In genomic region chr15:43329960-43330779, GRCh38 we compare ENCODE assay signal across 1 cellular context.
A peak's percentile ranks its signal among the peaks of the same experiment; 100 is the strongest.
TF ChIP-seq lines count a peak whose summit lies in the region.

Gene LCMT2 (minus strand): TSS chr15:43330573. CDS start chr15:43330489, 84 bp downstream.

TF ChIP-seq in K562, 482 proteins besides CTCF, POLR2A, EP300 and RAD21 (continued from another document and continues in another):
- TF ChIP-seq E4F1 (CRISPR knock-in tag; IDR thresholded peaks at IDR 0.05; ENCODE audit: borderline replicate concordance): no peak
- no peak for TF ChIP-seq SRSF9 (IDR thresholded peaks at IDR 0.05; ENCODE audit: borderline replicate concordance, low read depth, low read length)
- TF ChIP-seq TBP (optimal IDR thresholded peaks at IDR 0.05; ENCODE audit: low read depth, low read length): peak; percentile 89
- TF ChIP-seq, protein P1, sequence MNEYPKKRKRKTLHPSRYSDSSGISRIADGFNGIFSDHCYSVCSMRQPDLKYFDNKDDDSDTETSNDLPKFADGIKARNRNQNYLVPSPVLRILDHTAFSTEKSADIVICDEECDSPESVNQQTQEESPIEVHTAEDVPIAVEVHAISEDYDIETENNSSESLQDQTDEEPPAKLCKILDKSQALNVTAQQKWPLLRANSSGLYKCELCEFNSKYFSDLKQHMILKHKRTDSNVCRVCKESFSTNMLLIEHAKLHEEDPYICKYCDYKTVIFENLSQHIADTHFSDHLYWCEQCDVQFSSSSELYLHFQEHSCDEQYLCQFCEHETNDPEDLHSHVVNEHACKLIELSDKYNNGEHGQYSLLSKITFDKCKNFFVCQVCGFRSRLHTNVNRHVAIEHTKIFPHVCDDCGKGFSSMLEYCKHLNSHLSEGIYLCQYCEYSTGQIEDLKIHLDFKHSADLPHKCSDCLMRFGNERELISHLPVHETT (CRISPR knock-in tag; conservative IDR thresholded peaks at IDR 0.05 in 1 of 2, IDR thresholded peaks at IDR 0.05 in 1 of 2): peak in 1 of 2 experiments; percentile 65; a peak in 2 of 4 replicates
- TF ChIP-seq ATF6 (CRISPR knock-in tag; IDR thresholded peaks at IDR 0.05): peak; percentile 85
- TF ChIP-seq ZNF384 (IDR thresholded peaks at IDR 0.05; ENCODE audit: low read depth, low read length): peak; percentile 93
- no peak for TF ChIP-seq LEF1 (IDR thresholded peaks at IDR 0.05)
- no peak for TF ChIP-seq MCM7 (IDR thresholded peaks at IDR 0.05)
- peak; percentile 30; the same call in 1 of the 2 replicates for TF ChIP-seq JUND (IDR thresholded peaks at IDR 0.05; ENCODE audit: borderline replicate concordance, low read depth, low read length)
- peak; percentile 57; the same call in 2 of the 3 replicates for TF ChIP-seq JUND (tag; IDR thresholded peaks at IDR 0.05; ENCODE audit: borderline replicate concordance, low read depth, low read length)
- no peak for TF ChIP-seq SLC30A9 (CRISPR knock-in tag; IDR thresholded peaks at IDR 0.05)
- TF ChIP-seq TCF7 (IDR thresholded peaks at IDR 0.05; ENCODE audit: borderline replicate concordance): no peak
- 0 out of 2 replicates have a peak, but pooled peaks have one; percentile 14 for TF ChIP-seq ZBTB17 (CRISPR knock-in tag; IDR thresholded peaks at IDR 0.05)
- 0 out of 2 replicates have a peak, but pooled peaks have one; percentile 20 for TF ChIP-seq HDAC8 (tag; IDR thresholded peaks at IDR 0.05)
- TF ChIP-seq ZHX1 (conservative IDR thresholded peaks at IDR 0.05; ENCODE audit: low read length): no peak
- TF ChIP-seq DDX20 (tag; IDR thresholded peaks at IDR 0.05; ENCODE audit: low read depth): no peak
- TF ChIP-seq NUFIP1 (IDR thresholded peaks at IDR 0.05; ENCODE audit: partially characterized antibody): no peak
- peak in 1 of 2 experiments; percentile 59; a peak in 1 of 4 replicates for TF ChIP-seq NONO (IDR thresholded peaks at IDR 0.05; ENCODE audit: low read depth in 2 of 2, low read length in 1 of 2)
- no peak for TF ChIP-seq CBX5 (IDR thresholded peaks at IDR 0.05; ENCODE audit: borderline replicate concordance, low read depth)
- TF ChIP-seq CTBP1 (IDR thresholded peaks at IDR 0.05; ENCODE audit: borderline replicate concordance): peak; percentile 96
- TF ChIP-seq MXI1 (IDR thresholded peaks at IDR 0.05; ENCODE audit: low read depth, low read length): 0 out of 2 replicates have a peak, but pooled peaks have one; percentile 11
- TF ChIP-seq SMC3 (conservative IDR thresholded peaks at IDR 0.05; ENCODE audit: insufficient read depth, low read depth, low read length): no peak
- no peak for TF ChIP-seq RAD51 (IDR thresholded peaks at IDR 0.05; ENCODE audit: borderline replicate concordance, low read depth)
- TF ChIP-seq ZNF274 (IDR thresholded peaks at IDR 0.05; ENCODE audit: borderline replicate concordance, low read depth, low read length): no peak
- no peak for TF ChIP-seq ZNF239 (CRISPR knock-in tag; IDR thresholded peaks at IDR 0.05)
- TF ChIP-seq ZNF253 (CRISPR knock-in tag; conservative IDR thresholded peaks at IDR 0.05): no peak
- TF ChIP-seq MBD2 (IDR thresholded peaks at IDR 0.05; ENCODE audit: borderline replicate concordance, low read depth): peak; percentile 41; the same call in 1 of the 2 replicates
- TF ChIP-seq MCM5 (IDR thresholded peaks at IDR 0.05; ENCODE audit: low read depth): no peak
- TF ChIP-seq ZNF586 (CRISPR knock-in tag; conservative IDR thresholded peaks at IDR 0.05): no peak
- TF ChIP-seq MEF2A (IDR thresholded peaks at IDR 0.05; ENCODE audit: control insufficient read depth, low read depth, low read length): no peak
- 0 out of 2 replicates have a peak, but pooled peaks have one; percentile 19 for TF ChIP-seq SMARCE1 (IDR thresholded peaks at IDR 0.05)
- no peak for TF ChIP-seq KLF16 (IDR thresholded peaks at IDR 0.05)
- 0 out of 2 replicates have a peak, but pooled peaks have one; percentile 12 for TF ChIP-seq SMARCA4 (IDR thresholded peaks at IDR 0.05)
- no peak for TF ChIP-seq ZNF316 (IDR thresholded peaks at IDR 0.05)
- TF ChIP-seq NFYB (IDR thresholded peaks at IDR 0.05; ENCODE audit: extremely low read depth, insufficient read length): no peak
- TF ChIP-seq CBFA2T2 (conservative IDR thresholded peaks at IDR 0.05): no peak
- TF ChIP-seq ZBTB26 (CRISPR knock-in tag; IDR thresholded peaks at IDR 0.05): no peak
- TF ChIP-seq CBX1 (IDR thresholded peaks at IDR 0.05; ENCODE audit: low read depth): 0 out of 2 replicates have a peak, but pooled peaks have one; percentile 18
- TF ChIP-seq KAT7 (CRISPR knock-in tag; IDR thresholded peaks at IDR 0.05; ENCODE audit: borderline replicate concordance): no peak
- TF ChIP-seq, protein P2, sequence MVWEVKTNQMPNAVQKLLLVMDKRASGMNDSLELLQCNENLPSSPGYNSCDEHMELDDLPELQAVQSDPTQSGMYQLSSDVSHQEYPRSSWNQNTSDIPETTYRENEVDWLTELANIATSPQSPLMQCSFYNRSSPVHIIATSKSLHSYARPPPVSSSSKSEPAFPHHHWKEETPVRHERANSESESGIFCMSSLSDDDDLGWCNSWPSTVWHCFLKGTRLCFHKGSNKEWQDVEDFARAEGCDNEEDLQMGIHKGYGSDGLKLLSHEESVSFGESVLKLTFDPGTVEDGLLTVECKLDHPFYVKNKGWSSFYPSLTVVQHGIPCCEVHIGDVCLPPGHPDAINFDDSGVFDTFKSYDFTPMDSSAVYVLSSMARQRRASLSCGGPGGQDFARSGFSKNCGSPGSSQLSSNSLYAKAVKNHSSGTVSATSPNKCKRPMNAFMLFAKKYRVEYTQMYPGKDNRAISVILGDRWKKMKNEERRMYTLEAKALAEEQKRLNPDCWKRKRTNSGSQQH (CRISPR knock-in tag; IDR thresholded peaks at IDR 0.05): no peak
- no peak for TF ChIP-seq SRSF7 (optimal IDR thresholded peaks at IDR 0.05; ENCODE audit: low read depth, low read length)
- peak; percentile 79; the same call in 1 of the 2 replicates for TF ChIP-seq ZNF395 (CRISPR knock-in tag; IDR thresholded peaks at IDR 0.05)
- no peak for TF ChIP-seq MEF2D (tag; conservative IDR thresholded peaks at IDR 0.05; ENCODE audit: low read depth)
- no peak for TF ChIP-seq KDM4B (IDR thresholded peaks at IDR 0.05; ENCODE audit: borderline replicate concordance in 2 of 2, low read depth in 1 of 2)
- TF ChIP-seq HES1 (IDR thresholded peaks at IDR 0.05; ENCODE audit: low read depth): no peak
- TF ChIP-seq, protein P3, sequence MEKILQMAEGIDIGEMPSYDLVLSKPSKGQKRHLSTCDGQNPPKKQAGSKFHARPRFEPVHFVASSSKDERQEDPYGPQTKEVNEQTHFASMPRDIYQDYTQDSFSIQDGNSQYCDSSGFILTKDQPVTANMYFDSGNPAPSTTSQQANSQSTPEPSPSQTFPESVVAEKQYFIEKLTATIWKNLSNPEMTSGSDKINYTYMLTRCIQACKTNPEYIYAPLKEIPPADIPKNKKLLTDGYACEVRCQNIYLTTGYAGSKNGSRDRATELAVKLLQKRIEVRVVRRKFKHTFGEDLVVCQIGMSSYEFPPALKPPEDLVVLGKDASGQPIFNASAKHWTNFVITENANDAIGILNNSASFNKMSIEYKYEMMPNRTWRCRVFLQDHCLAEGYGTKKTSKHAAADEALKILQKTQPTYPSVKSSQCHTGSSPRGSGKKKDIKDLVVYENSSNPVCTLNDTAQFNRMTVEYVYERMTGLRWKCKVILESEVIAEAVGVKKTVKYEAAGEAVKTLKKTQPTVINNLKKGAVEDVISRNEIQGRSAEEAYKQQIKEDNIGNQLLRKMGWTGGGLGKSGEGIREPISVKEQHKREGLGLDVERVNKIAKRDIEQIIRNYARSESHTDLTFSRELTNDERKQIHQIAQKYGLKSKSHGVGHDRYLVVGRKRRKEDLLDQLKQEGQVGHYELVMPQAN (IDR thresholded peaks at IDR 0.05; ENCODE audit: borderline replicate concordance): peak; percentile 87; the same call in 1 of the 2 replicates
- TF ChIP-seq SNRNP70 (optimal IDR thresholded peaks at IDR 0.05; ENCODE audit: low read depth, low read length): no peak
- peak; percentile 39 to 81; a peak in 1 of 4 replicates for TF ChIP-seq SIN3A (IDR thresholded peaks at IDR 0.05; ENCODE audit: borderline replicate concordance in 2 of 2, control insufficient read depth in 1 of 2, low read depth in 2 of 2, low read length in 2 of 2)
- no peak for TF ChIP-seq HOXB6 (CRISPR knock-in tag; IDR thresholded peaks at IDR 0.05; ENCODE audit: borderline replicate concordance)
